ENCODE assay signal across 8 cellular contexts in the genomic region with DNA sequence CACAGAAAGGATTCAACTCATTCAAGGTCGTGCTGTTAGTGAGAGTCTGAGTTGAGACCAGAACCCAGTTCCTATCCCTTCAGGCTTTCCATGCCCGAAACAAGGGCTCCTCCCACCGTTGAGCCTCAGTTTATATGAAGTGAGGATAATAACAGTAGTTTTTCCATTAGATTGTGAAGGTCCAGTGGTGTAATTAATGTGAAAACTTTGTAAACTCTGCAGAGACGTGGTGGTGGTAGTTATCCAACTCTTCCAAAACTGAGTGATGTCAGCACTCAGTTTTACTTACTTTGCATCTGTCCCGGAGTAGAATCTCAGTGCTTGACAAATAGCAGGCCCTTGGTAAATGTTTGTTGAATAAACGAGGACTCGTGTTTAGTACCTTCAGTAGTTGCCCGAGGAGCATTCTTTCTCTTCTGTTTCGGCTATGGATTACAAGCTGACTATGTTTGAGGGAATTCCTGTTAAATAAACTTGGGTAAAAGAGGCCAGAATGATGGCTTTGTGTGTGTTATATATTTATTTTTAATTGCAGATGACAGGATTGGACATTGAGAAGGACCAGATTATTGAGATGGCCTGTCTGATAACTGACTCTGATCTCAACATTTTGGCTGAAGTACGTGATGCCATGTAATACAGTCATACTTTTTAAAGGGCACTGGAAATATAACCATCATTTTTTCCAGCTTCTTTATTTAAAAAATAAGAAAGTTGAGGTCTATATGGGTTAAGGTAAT. TPM values are rescaled to one million over a fixed set of nuclear protein-coding genes. Genes with fewer than 3 reads are reported as not detected.
DNase-seq lines count a peak whose midpoint lies in the region; ATAC-seq and TF ChIP-seq lines count a peak whose summit lies in the region.

No MANE protein-coding gene starts in this region.

- peaks cover 0 to 4% (median 0%) of the 10 kb centered on the region in 3 donors for H3K36me3 ChIP-seq in Peyer's patch

- TF ChIP-seq CTCF in GM12864 (IDR thresholded peaks at IDR 0.05; ENCODE audit: low read depth, low read length, missing control alignments) (no peak), Peyer's patch (IDR thresholded peaks at IDR 0.05) (no peak), nephron (IDR thresholded peaks at IDR 0.05; ENCODE audit: unreplicated experiment in 3 of 3) (no peak)

- peaks cover 28% of the 10 kb centered on the region for H3K4me1 Mint-ChIP-seq in nephron

- no peaks in the 10 kb centered on the region for H3K27me3 ChIP-seq in Peyer's patch

- H3K36me3 Mint-ChIP-seq in nephron (ENCODE audit: low read depth): peaks cover 14% of the 10 kb centered on the region

- H3K4me3 ChIP-seq in GM12864 (ENCODE audit: low read depth, low read length): peak overlapping the region; percentile 97
- peak overlapping the region; percentile 56 to 98 (median 78) for H3K4me3 ChIP-seq in Peyer's patch

- peak overlapping the region; percentile 65 to 96 (median 90) for H3K27ac Mint-ChIP-seq in nephron

- H3K4me1 ChIP-seq in Peyer's patch: peaks cover 0 to 8% (median 0%) of the 10 kb centered on the region in 4 donors

- H3K27ac ChIP-seq in Peyer's patch (peak overlapping the region; percentile 64 to 91 (median 80)), epithelial cell of prostate (peak overlapping the region; percentile 70)

- H3K9me3 ChIP-seq in Peyer's patch: no peaks in the 10 kb centered on the region

- ATAC-seq in GM21529 (IDR thresholded peaks at IDR 0.05; ENCODE audit: unreplicated experiment): no peak
- ATAC-seq in HG02981 (IDR thresholded peaks at IDR 0.05; ENCODE audit: unreplicated experiment): no peak

- H3K4me3 Mint-ChIP-seq in nephron: peak overlapping the region; percentile 96 to 100 (median 97)

- H3K27me3 Mint-ChIP-seq in nephron (ENCODE audit: low read depth): no peaks in the 10 kb centered on the region

- no peak for DNase-seq in GM12864 (ENCODE audit: low read depth)
- no peak for DNase-seq in Peyer's patch
- no peak for DNase-seq in epithelial cell of prostate (ENCODE audit: low read depth, low spot score)
- DNase-seq in NCI-H2196 treated with DMSO at 0.1 percent for 48 hours (lab: John Stamatoyannopoulos, UW; ENCODE audit: unreplicated experiment): no peak
- no peak for DNase-seq in retina

- TF ChIP-seq POLR2A in Peyer's patch (IDR thresholded peaks at IDR 0.05): no peak

- H3K9me3 Mint-ChIP-seq in nephron: no peaks in the 10 kb centered on the region

RNA-seq across cellular contexts. Expression of gene REXO2, which starts 1.0 kb away (rescaled TPM):
- total RNA-seq in Peyer's patch: 100 to 1,000 TPM in 1 of 4 donors, 10 to 100 TPM in 3; 24.5 to 150 (median 50.8) TPM

RNA-seq across cellular contexts. Expression of gene RBM7, which starts 39.8 kb away (rescaled TPM):
- total RNA-seq in Peyer's patch: 10 to 100 TPM; 12.4 to 25.6 (median 19.3) TPM

RNA-seq across cellular contexts. Expression of gene C11orf71, which starts 40.0 kb away (rescaled TPM):
- total RNA-seq in Peyer's patch: 10 to 100 TPM in 3 of 4 donors, 1 to 10 TPM in 1; 5.9 to 15.4 (median 12.1) TPM
